1 cellular context compared by ENCODE assay signal in genomic region chr18:49691177-49691608, GRCh38.
TF ChIP-seq lines count a peak whose summit lies in the region.

No MANE protein-coding gene starts in this region.

TF ChIP-seq in SK-N-SH, 30 proteins besides CTCF, POLR2A, EP300 and RAD21 (continued from another document):
- TF ChIP-seq POLR2AphosphoS5 (IDR thresholded peaks at IDR 0.05; ENCODE audit: low read depth, low read length) (peak; percentile 20; the same call in 1 of the 2 replicates), NFIC (IDR thresholded peaks at IDR 0.05; ENCODE audit: borderline replicate concordance) (peak; percentile 92), TCF12 (IDR thresholded peaks at IDR 0.05) (peak; percentile 94), FOSL2 (IDR thresholded peaks at IDR 0.05; ENCODE audit: borderline replicate concordance, low read depth) (peak; percentile 92), GABPA (IDR thresholded peaks at IDR 0.05; ENCODE audit: low read depth) (peak; percentile 42), PBX3 (IDR thresholded peaks at IDR 0.05) (peak; percentile 78), FOXJ3 (CRISPR knock-in tag; IDR thresholded peaks at IDR 0.05) (no peak), GATA2 (CRISPR knock-in tag; IDR thresholded peaks at IDR 0.05) (no peak), TEAD4 (IDR thresholded peaks at IDR 0.05; ENCODE audit: borderline replicate concordance, insufficient read depth) (peak; percentile 90), ZBTB33 (IDR thresholded peaks at IDR 0.05; ENCODE audit: borderline replicate concordance, low read depth) (peak; percentile 85; the same call in 1 of the 2 replicates)
